8 cellular contexts compared by ENCODE assay signal in genomic region chr18:24009651-24010333, GRCh38. TPM values are rescaled to one million over a fixed set of nuclear protein-coding genes. Genes with fewer than 3 reads are reported as not detected.
DNase-seq lines count a peak whose midpoint lies in the region; ATAC-seq and TF ChIP-seq lines count a peak whose summit lies in the region.

No MANE protein-coding gene starts in this region.

- intact Hi-C loops in Caco-2 (cut with micrococcal nuclease; ENCODE audit: unreplicated experiment), result loop anchor here (10.0 kb wide), 1 partner anchor 65 kb away; no protein-coding TSS in a partner anchor

- no peaks in the 10 kb centered on the region for H3K9me3 ChIP-seq in Caco-2
- H3K9me3 ChIP-seq in osteoblast (ENCODE audit: low read depth, low read length), result no peaks in the 10 kb centered on the region

- no peaks in the 10 kb centered on the region for H3K79me2 ChIP-seq in osteoblast (ENCODE audit: insufficient read depth, low read length)

- no peak overlapping the region for H3K4me3 Mint-ChIP-seq in Caco-2 (ENCODE audit: unreplicated experiment)

- H3K27ac Mint-ChIP-seq in Caco-2 (ENCODE audit: unreplicated experiment), result no peak overlapping the region

- H3K4me2 ChIP-seq in osteoblast (ENCODE audit: insufficient read depth, low read length), result no peak overlapping the region

- H2AFZ ChIP-seq in osteoblast (ENCODE audit: low read length), result no peak overlapping the region

- POLR2A ChIA-PET in Caco-2 (lab: Charles Lee), result no interaction called here

- no peaks in the 10 kb centered on the region for H3K27me3 Mint-ChIP-seq in Caco-2 (ENCODE audit: insufficient read depth, unreplicated experiment)

- CTCF ChIA-PET in Caco-2 (lab: Charles Lee), result no interaction called here

- TF ChIP-seq CTCF in Caco-2 (IDR thresholded peaks at IDR 0.05; ENCODE audit: insufficient read depth in 1 of 2, low read depth in 1 of 2, low read length in 1 of 2, severe bottlenecking in 1 of 2, unreplicated experiment in 1 of 2) (no peak), osteoblast (IDR thresholded peaks at IDR 0.05; ENCODE audit: extremely low read depth, low read depth, low read length) (no peak)

- no peaks in the 10 kb centered on the region for H3K4me1 ChIP-seq in Caco-2
- peaks cover 4% of the 10 kb centered on the region for H3K4me1 ChIP-seq in osteoblast (ENCODE audit: insufficient read depth, low read length)

- no peaks in the 10 kb centered on the region for H3K9me3 Mint-ChIP-seq in Caco-2 (ENCODE audit: unreplicated experiment)

- H4K20me1 ChIP-seq in osteoblast (ENCODE audit: insufficient read depth, low read length), result no peaks in the 10 kb centered on the region

- no TSS peak for BruUV-seq in Caco-2 (replicated peaks; lab: Mats Ljungman, UMichigan)

- H3K27ac ChIP-seq in osteoblast (ENCODE audit: low read depth, low read length), result no peak overlapping the region

- H3K4me3 ChIP-seq in Caco-2 (ENCODE audit: low read depth, low read length) (no peak overlapping the region), osteoblast (ENCODE audit: insufficient read depth, low read length) (no peak overlapping the region)

- DNase-seq in DMS153 (lab: John Stamatoyannopoulos, UW), result peak; percentile 92
- DNase-seq in NOMO-1 treated with DMSO at 0.1 percent for 48 hours (lab: John Stamatoyannopoulos, UW; ENCODE audit: unreplicated experiment), result peak; percentile 65
- DNase-seq in HuH-7.5 (ENCODE audit: low spot score), result no peak
- DNase-seq in Caco-2, result no peak
- DNase-seq in osteoblast (ENCODE audit: insufficient read length, low spot score, missing footprints), result no peak
- no peak for DNase-seq in kidney glomerular epithelial cell (lab: John Stamatoyannopoulos, UW)

- H3K4me1 Mint-ChIP-seq in Caco-2 (ENCODE audit: low read depth, unreplicated experiment), result no peaks in the 10 kb centered on the region

- no peaks in the 10 kb centered on the region for H3K36me3 Mint-ChIP-seq in Caco-2 (ENCODE audit: insufficient read depth, unreplicated experiment)

- no peaks in the 10 kb centered on the region for H3K36me3 ChIP-seq in Caco-2 (ENCODE audit: control insufficient read depth, insufficient read depth, low read length)
- no peaks in the 10 kb centered on the region for H3K36me3 ChIP-seq in osteoblast (ENCODE audit: insufficient read depth, low read length)

- H3K27me3 ChIP-seq in Caco-2 (replicated peaks; ENCODE audit: control insufficient read depth, insufficient read depth, low read length) (no peaks in the 10 kb centered on the region), osteoblast (ENCODE audit: insufficient read depth, low read length) (peaks cover 22% of the 10 kb centered on the region)

- peak; percentile 63 for ATAC-seq in GM19043 (IDR thresholded peaks at IDR 0.05; ENCODE audit: low read depth, unreplicated experiment)
- peak; percentile 56 for ATAC-seq in HG03135 (IDR thresholded peaks at IDR 0.05; ENCODE audit: unreplicated experiment)

RNA-seq across cellular contexts. Expression of gene TTC39C, which starts 4.8 kb away (rescaled TPM):
- total RNA-seq in Caco-2 (2022), result 9.1 and 9.3 TPM in 2 replicates
- total RNA-seq in osteoblast, result 42.7 and 50.7 TPM in 2 replicates

Comparison
In these comparisons a context has a peak if more than half of its experiments do, and no peak if none do; other contexts are left out.
1. DNase-seq: peak in DMS153 (single experiment) and NOMO-1 treated with DMSO at 0.1 percent for 48 hours (single experiment); none in HuH-7.5 (single experiment), Caco-2 (0 of 2), osteoblast (single experiment) and kidney glomerular epithelial cell (single experiment).